In genomic region chr11:64710418-64711137, GRCh38 we compare ENCODE assay signal across 18 cellular contexts. TPM values are rescaled to one million over a fixed set of nuclear protein-coding genes. Genes with fewer than 3 reads are reported as not detected.
DNase-seq lines count a peak whose midpoint lies in the region; ATAC-seq, FAIRE-seq and TF ChIP-seq lines count a peak whose summit lies in the region.
"Had no signal": no experiment of that assay in that cellular context is flagged by ENCODE, and none has a peak within 500 bp of the region (broad histone marks: within the 10 kb centered on the region; RNA-seq: fewer than 3 reads in every experiment).

No MANE protein-coding gene starts in this region.

- H4K20me1 ChIP-seq in BLaER1: peaks cover 6% of the 10 kb centered on the region; the same call in 1 of the 2 replicates
- H4K20me1 ChIP-seq in K562 (replicated peaks; ENCODE audit: control insufficient read depth, insufficient read depth, low read length): peaks cover 7% of the 10 kb centered on the region; the same call in 1 of the 2 replicates

- no peaks in the 10 kb centered on the region for H3K79me2 ChIP-seq in K562 (ENCODE audit: control insufficient read depth, insufficient read depth, low read length)

- no peak for TF ChIP-seq EP300 in K562 (IDR thresholded peaks at IDR 0.05; ENCODE audit: low read length)

- H3K27me3 ChIP-seq in BLaER1 (peaks cover 57% of the 10 kb centered on the region), HUES6 (ENCODE audit: control insufficient read depth, insufficient read depth, low read length) (peaks cover 61% of the 10 kb centered on the region), K562 (ENCODE audit: control insufficient read depth in 2 of 2, insufficient read depth in 2 of 2, low read length in 2 of 2) (peaks cover 15 to 26% of the 10 kb centered on the region in 2 experiments), iPS-20b (ENCODE audit: insufficient read depth, low read length) (peaks cover 64% of the 10 kb centered on the region)

- intact Hi-C loops in K562 (cut with micrococcal nuclease): no loop called here

- no peak overlapping the region for H3K4me3 ChIP-seq in BLaER1
- H3K4me3 ChIP-seq in HUES6 (ENCODE audit: low read depth, low read length): peak overlapping the region; percentile 17; the same call in 1 of the 2 replicates
- H3K4me3 ChIP-seq in K562: no peak overlapping the region
- H3K4me3 ChIP-seq in iPS-20b (ENCODE audit: low read length): peak overlapping the region; percentile 59; the same call in 1 of the 2 replicates
- H3K4me3 ChIP-seq: HAP-1 had no signal

- H3K4me1 ChIP-seq in BLaER1 (peaks cover 35% of the 10 kb centered on the region), HUES6 (ENCODE audit: control insufficient read depth, insufficient read depth, low read length) (peaks cover 20% of the 10 kb centered on the region), K562 (replicated peaks in 1 of 2; ENCODE audit: control insufficient read depth in 2 of 2, insufficient read depth in 2 of 2, low read length in 2 of 2) (peaks cover 12 to 36% of the 10 kb centered on the region in 2 experiments), iPS-20b (ENCODE audit: insufficient read depth, low read length) (peaks cover 13% of the 10 kb centered on the region; the same call in 1 of the 2 replicates)
- H3K4me1 ChIP-seq: HAP-1 had no signal

- 30% methylated on average over 13 of the region's 13 CpGs for WGBS in K562 (ENCODE audit: insufficient coverage, low coverage, missing lambda C conversion rate)

- ATAC-seq in K562: no peak
- ATAC-seq: activated CD4-positive, alpha-beta T cell treated with anti-CD3 and anti-CD28 coated beads for 36 hours had no signal

- no peaks in the 10 kb centered on the region for H3K36me3 ChIP-seq in BLaER1
- H3K36me3 ChIP-seq in HUES6 (ENCODE audit: control insufficient read depth, insufficient read depth, low read length): no peaks in the 10 kb centered on the region
- no peaks in the 10 kb centered on the region for H3K36me3 ChIP-seq in K562 (ENCODE audit: control insufficient read depth, insufficient read depth, low read length)
- H3K36me3 ChIP-seq in iPS-20b (ENCODE audit: insufficient read depth, low read depth, low read length): no peaks in the 10 kb centered on the region
- H3K36me3 ChIP-seq: HAP-1 had no signal

- in situ Hi-C loops in K562 (cut with MboI): no loop called here

- H3K9me3 ChIP-seq in BLaER1 (no peaks in the 10 kb centered on the region), HUES6 (ENCODE audit: control insufficient read depth, insufficient read depth, low read depth, low read length) (no peaks in the 10 kb centered on the region), K562 (replicated peaks; ENCODE audit: control insufficient read depth, insufficient read depth, low read depth, low read length) (no peaks in the 10 kb centered on the region; the same call in 1 of the 2 replicates), iPS-20b (ENCODE audit: insufficient read depth, low read depth, low read length) (no peaks in the 10 kb centered on the region)
- H3K9me3 ChIP-seq: HAP-1 had no signal

- DNase-seq in K562 (ENCODE audit: extremely low read depth in 1 of 4, low spot score in 3 of 4) (no peak), NCI-H1436 (lab: John Stamatoyannopoulos, UW) (no peak), D341Med (ENCODE audit: low spot score) (no peak), HK-2 (ENCODE audit: unreplicated experiment) (no peak)
- DNase-seq in stimulated activated CD8-positive, alpha-beta memory T cell treated with anti-CD3 and anti-CD28 coated beads, Interleukin-4, amount 100 ng/mL, for 48 hours: no peak
- DNase-seq: activated CD4-positive, alpha-beta T cell treated with anti-CD3 and anti-CD28 coated beads for 36 hours; activated naive CD8-positive, alpha-beta T cell treated with anti-CD3 and anti-CD28 coated beads for 36 hours; activated T-cell treated with anti-CD3 and anti-CD28 coated beads for 4 hours; erythroblast; NCI-H226; occipital lobe; T-helper 1 cell had no signal

- no TSS peak for BruUV-seq in K562 (replicated peaks; lab: Mats Ljungman, UMichigan)

- TF ChIP-seq RAD21 in K562 (CRISPR knock-in tag; conservative IDR thresholded peaks at IDR 0.05 in 1 of 2, IDR thresholded peaks at IDR 0.05 in 1 of 2): no peak

- H3K9me1 ChIP-seq in K562 (ENCODE audit: control insufficient read depth, insufficient read depth, low read length): no peaks in the 10 kb centered on the region

- H3K4me2 ChIP-seq in BLaER1 (peak overlapping the region; percentile 36), K562 (ENCODE audit: insufficient read depth, low read length) (no peak overlapping the region)

- no peak for TF ChIP-seq CTCF in K562 (IDR thresholded peaks at IDR 0.05 in 2 of 3, conservative IDR thresholded peaks at IDR 0.05 in 1 of 3; ENCODE audit: insufficient read depth in 2 of 3, low read depth in 1 of 3, low read length in 3 of 3)

- peak; percentile 61 for FAIRE-seq in K562 (lab: Jason Lieb, UNC)
- FAIRE-seq: D721Med had no signal

- H2AFZ ChIP-seq in K562 (ENCODE audit: low read depth, low read length): peak overlapping the region; percentile 62

- H3K9ac ChIP-seq in BLaER1 (no peak overlapping the region), HUES6 (ENCODE audit: low read length) (no peak overlapping the region), K562 (ENCODE audit: insufficient read depth in 1 of 2, low read depth in 2 of 2, low read length in 2 of 2) (0 out of 4 replicates have a peak overlapping the region, but pooled peaks of 1 of the 2 experiments have one; percentile 58), iPS-20b (ENCODE audit: low read depth, low read length) (peak overlapping the region; percentile 10; the same call in 1 of the 2 replicates)

- CTCF ChIA-PET in K562 (lab: Yijun Ruan, JAX; ENCODE audit: low intra/inter-chr PET ratio): interaction anchor here (0.6 kb wide), 1 partner anchor 14 kb away, joined by 5 read pairs; no protein-coding TSS in a partner anchor

- TF ChIP-seq POLR2A in K562 (conservative IDR thresholded peaks at IDR 0.05): no peak

- no peak overlapping the region for H3K27ac ChIP-seq in BLaER1
- no peak overlapping the region for H3K27ac ChIP-seq in HUES6 (ENCODE audit: low read depth, low read length)
- H3K27ac ChIP-seq in K562 (ENCODE audit: extremely low read depth, low read depth, low read length): no peak overlapping the region
- H3K27ac ChIP-seq in iPS-20b (ENCODE audit: low read length): no peak overlapping the region

- POLR2A ChIA-PET in K562 (lab: Yijun Ruan, JAX): interaction anchor here (0.7 kb wide), 1 partner anchor 33 kb away, joined by 5 read pairs; no protein-coding TSS in a partner anchor

RNA-seq across cellular contexts. Expression of gene NRXN2, which starts 12.4 kb away (rescaled TPM):
- 0.81 and 1.7 TPM in 2 replicates for total RNA-seq in K562 (2011; cell fraction: chromatin; rRNA removed; ENCODE audit: low replicate concordance)
- 2.2 and 2.4 TPM in 2 replicates for total RNA-seq in K562 (2011; cell fraction: nucleolus; rRNA removed)
- 1.5 and 2.8 TPM in 2 replicates for total RNA-seq in K562 (2011; cell fraction: nucleoplasm; rRNA removed)
- total RNA-seq in K562 (2014; rRNA removed) (0.45 and 0.53 TPM in 2 replicates), K562 (2014; rRNA removed; fragmentation: Illumina TruSeq; extraction: Trizol) (not detected in 2 replicates), K562 (2015; rRNA removed; fragmentation: Illumina TruSeq; extraction: Trizol) (0.11 TPM in 1 of 2 replicates, not detected in the other), K562 (2021) (0.47 and 0.69 TPM in 2 replicates)
- polyA plus RNA-seq in K562 (2011; rRNA removed) (0.15 and 0.18 TPM in 2 replicates), K562 (2014; fragmentation: Illumina TruSeq; extraction: Trizol) (0.07 and 0.08 TPM in 2 replicates), K562 (2014; fragmentation: Nextera tagmentation; extraction: Ambion mirVana) (not detected), K562 (2014; rRNA removed) (0.12 TPM in 1 of 2 replicates, not detected in the other)
- 0.09 and 1.3 TPM in 2 replicates for polyA plus RNA-seq in K562 (2011; cell fraction: cytosol; rRNA removed)
- 0.70 and 0.88 TPM in 2 replicates for polyA plus RNA-seq in K562 (2011; cell fraction: nucleus; rRNA removed)
- 0.33 and 0.36 TPM in 2 replicates for polyA plus RNA-seq in K562 (2012)
- polyA minus RNA-seq in K562 (2011; rRNA and poly(A)+ RNA removed): 0.09 and 0.53 TPM in 2 replicates
- polyA minus RNA-seq in K562 (2011; cell fraction: cytosol; rRNA and poly(A)+ RNA removed): 3.1 TPM in 1 of 2 replicates, not detected in the other
- polyA minus RNA-seq in K562 (2011; cell fraction: nucleus; rRNA and poly(A)+ RNA removed): 1.3 and 1.7 TPM in 2 replicates
- total RNA-seq: lung microvascular endothelial cell had no signal

RNA-seq across cellular contexts. Expression of gene RASGRP2, which starts 33.4 kb away (rescaled TPM):
- total RNA-seq in K562 (2011; cell fraction: chromatin; rRNA removed; ENCODE audit: low replicate concordance): 26.8 and 84.8 TPM in 2 replicates
- 33.2 and 45.9 TPM in 2 replicates for total RNA-seq in K562 (2011; cell fraction: nucleolus; rRNA removed)
- total RNA-seq in K562 (2011; cell fraction: nucleoplasm; rRNA removed): 30.1 and 31.5 TPM in 2 replicates
- total RNA-seq in K562 (2014; rRNA removed) (10.8 and 12.3 TPM in 2 replicates), K562 (2014; rRNA removed; fragmentation: Illumina TruSeq; extraction: Trizol) (4.2 and 5.3 TPM in 2 replicates), K562 (2015; rRNA removed; fragmentation: Illumina TruSeq; extraction: Trizol) (4.1 and 5.0 TPM in 2 replicates), K562 (2021) (14.6 and 15.8 TPM in 2 replicates)
- polyA plus RNA-seq in K562 (2011; rRNA removed) (15.7 and 16.6 TPM in 2 replicates), K562 (2014; fragmentation: Illumina TruSeq; extraction: Trizol) (5.5 and 6.3 TPM in 2 replicates), K562 (2014; fragmentation: Nextera tagmentation; extraction: Ambion mirVana) (1 to 10 TPM in 1 of 2 experiments, under 1 TPM in 1; 0.87 to 1.1 TPM), K562 (2014; rRNA removed) (15.8 and 22.7 TPM in 2 replicates)
- 13.8 and 38.4 TPM in 2 replicates for polyA plus RNA-seq in K562 (2011; cell fraction: cytosol; rRNA removed)
- polyA plus RNA-seq in K562 (2011; cell fraction: nucleus; rRNA removed): 53.6 and 109 TPM in 2 replicates
- polyA plus RNA-seq in K562 (2012): 19.5 and 23.1 TPM in 2 replicates
- polyA minus RNA-seq in K562 (2011; rRNA and poly(A)+ RNA removed): 3.7 and 10.1 TPM in 2 replicates
- polyA minus RNA-seq in K562 (2011; cell fraction: cytosol; rRNA and poly(A)+ RNA removed): 12.1 and 13.2 TPM in 2 replicates
- polyA minus RNA-seq in K562 (2011; cell fraction: nucleus; rRNA and poly(A)+ RNA removed): 16.0 and 20.5 TPM in 2 replicates

RNA-seq across cellular contexts. Expression of gene PYGM, which starts 49.2 kb away (rescaled TPM):
- total RNA-seq in K562 (2011; cell fraction: chromatin; rRNA removed; ENCODE audit: low replicate concordance): 3.2 and 8.8 TPM in 2 replicates
- total RNA-seq in K562 (2011; cell fraction: nucleolus; rRNA removed): 2.1 and 2.3 TPM in 2 replicates
- 2.2 and 2.8 TPM in 2 replicates for total RNA-seq in K562 (2011; cell fraction: nucleoplasm; rRNA removed)
- total RNA-seq in K562 (2014; rRNA removed) (0.65 and 1.5 TPM in 2 replicates), K562 (2014; rRNA removed; fragmentation: Illumina TruSeq; extraction: Trizol) (0.29 and 0.32 TPM in 2 replicates), K562 (2015; rRNA removed; fragmentation: Illumina TruSeq; extraction: Trizol) (0.33 and 0.60 TPM in 2 replicates), K562 (2021) (0.69 and 1.2 TPM in 2 replicates)
- polyA plus RNA-seq in K562 (2011; rRNA removed) (0.72 and 1.2 TPM in 2 replicates), K562 (2014; fragmentation: Illumina TruSeq; extraction: Trizol) (0.76 and 0.87 TPM in 2 replicates), K562 (2014; fragmentation: Nextera tagmentation; extraction: Ambion mirVana) (under 1 TPM; 0.07 to 0.11 TPM), K562 (2014; rRNA removed) (0.55 and 0.68 TPM in 2 replicates)
- polyA plus RNA-seq in K562 (2011; cell fraction: cytosol; rRNA removed): 0.59 and 1.3 TPM in 2 replicates
- polyA plus RNA-seq in K562 (2011; cell fraction: nucleus; rRNA removed): 1.7 and 3.2 TPM in 2 replicates
- polyA plus RNA-seq in K562 (2012): 0.68 and 0.82 TPM in 2 replicates
- polyA minus RNA-seq in K562 (2011; rRNA and poly(A)+ RNA removed): 0.42 and 0.53 TPM in 2 replicates
- polyA minus RNA-seq in K562 (2011; cell fraction: cytosol; rRNA and poly(A)+ RNA removed): 2.1 and 3.9 TPM in 2 replicates
- 0.78 and 2.2 TPM in 2 replicates for polyA minus RNA-seq in K562 (2011; cell fraction: nucleus; rRNA and poly(A)+ RNA removed)

Comparison
In these comparisons a context has a peak if more than half of its experiments do, and no peak if none do; other contexts are left out.
1. H3K4me3 ChIP-seq: peak in HUES6 (single experiment) and iPS-20b (single experiment); none in BLaER1 (single experiment) and K562 (single experiment).